Comparison of ENCODE assay signal across 19 cellular contexts in genomic region chr2:99431587-99432275, GRCh38. TPM values are rescaled to one million over a fixed set of nuclear protein-coding genes. Genes with fewer than 3 reads are reported as not detected.
DNase-seq lines count a peak whose midpoint lies in the region; ATAC-seq, FAIRE-seq and TF ChIP-seq lines count a peak whose summit lies in the region.
"Had no signal": no experiment of that assay in that cellular context is flagged by ENCODE, and none has a peak within 500 bp of the region (broad histone marks: within the 10 kb centered on the region; RNA-seq: fewer than 3 reads in every experiment).

No MANE protein-coding gene starts in this region.

- TF ChIP-seq CTCF in osteoblast (IDR thresholded peaks at IDR 0.05; ENCODE audit: extremely low read depth, low read depth, low read length): no peak
- TF ChIP-seq CTCF in CD4-positive, alpha-beta T cell (IDR thresholded peaks at IDR 0.05): no peak

- CTCF ChIA-PET in CD4-positive, alpha-beta T cell (lab: Charles Lee): no interaction called here

- H4K20me1 ChIP-seq in BLaER1: peaks cover 77% of the 10 kb centered on the region
- H4K20me1 ChIP-seq in osteoblast (ENCODE audit: insufficient read depth, low read length): peaks cover 12% of the 10 kb centered on the region

- POLR2A ChIA-PET in CD4-positive, alpha-beta T cell (lab: Charles Lee): interaction anchor here (1.0 kb wide), 1 partner anchor 8 kb away, joined by 3 read pairs; no protein-coding TSS in a partner anchor

- ATAC-seq in CD4-positive, alpha-beta T cell (ENCODE audit: poor library complexity): no peak
- ATAC-seq: foreskin keratinocyte had no signal

- no peak for DNase-seq in GM12892 (ENCODE audit: insufficient read length)
- peak; percentile 24 for DNase-seq in dermis blood vessel endothelial cell
- DNase-seq in osteoblast (ENCODE audit: insufficient read length, low spot score, missing footprints): no peak
- DNase-seq in CD4-positive, alpha-beta T cell: no peak
- DNase-seq in NCI-H2107 (lab: John Stamatoyannopoulos, UW): no peak
- no peak for DNase-seq in NCI-H2081 (lab: John Stamatoyannopoulos, UW)
- DNase-seq: brain microvascular endothelial cell, cortex of kidney, foreskin keratinocyte, hypothalamus, islet precursor cell, NCI-H1105 treated with DMSO at 0.1 percent for 48 hours, NCI-H510A, RPMI8226, T1000 had no signal

- H2AFZ ChIP-seq in osteoblast (ENCODE audit: low read length): no peak overlapping the region

- peaks cover 19% of the 10 kb centered on the region for H3K4me1 Mint-ChIP-seq in CD4-positive, alpha-beta T cell (ENCODE audit: low read depth)

- no peak overlapping the region for H3K27ac Mint-ChIP-seq in CD4-positive, alpha-beta T cell

- H3K9me3 Mint-ChIP-seq in CD4-positive, alpha-beta T cell: no peaks in the 10 kb centered on the region

- no peak overlapping the region for H3K4me3 ChIP-seq in BLaER1
- no peak overlapping the region for H3K4me3 ChIP-seq in osteoblast (ENCODE audit: insufficient read depth, low read length)
- H3K4me3 ChIP-seq: lung, tibial nerve had no signal

- H3K4me1 ChIP-seq in BLaER1 (peaks cover 29% of the 10 kb centered on the region), osteoblast (ENCODE audit: insufficient read depth, low read length) (peaks cover 13% of the 10 kb centered on the region)
- H3K4me1 ChIP-seq: foreskin keratinocyte had no signal

- no peak for TF ChIP-seq POLR2A in GM12892 (IDR thresholded peaks at IDR 0.05; ENCODE audit: low read depth, low read length)

- no peak overlapping the region for H3K4me3 Mint-ChIP-seq in CD4-positive, alpha-beta T cell
- H3K4me3 Mint-ChIP-seq: activated naive CD8-positive, alpha-beta T cell had no signal

- H3K27me3 ChIP-seq in BLaER1 (no peaks in the 10 kb centered on the region), osteoblast (ENCODE audit: insufficient read depth, low read length) (no peaks in the 10 kb centered on the region)
- no peaks in the 10 kb centered on the region for H3K27me3 ChIP-seq in CD4-positive, alpha-beta T cell (ENCODE audit: control insufficient read depth, insufficient read depth, low read length)
- H3K27me3 ChIP-seq: brain microvascular endothelial cell, foreskin keratinocyte, tibial nerve had no signal

- H3K9ac ChIP-seq in BLaER1: no peak overlapping the region; the same call in 1 of the 2 replicates

- FAIRE-seq in GM12892 (lab: Jason Lieb, UNC): peak; percentile 17

- peaks cover 51% of the 10 kb centered on the region for H3K36me3 ChIP-seq in BLaER1
- H3K36me3 ChIP-seq in osteoblast (ENCODE audit: insufficient read depth, low read length): peaks cover 13% of the 10 kb centered on the region

- H3K27ac ChIP-seq in BLaER1: no peak overlapping the region
- peak overlapping the region; percentile 15 for H3K27ac ChIP-seq in osteoblast (ENCODE audit: low read depth, low read length)
- no peak overlapping the region for H3K27ac ChIP-seq in CD4-positive, alpha-beta T cell (ENCODE audit: low read depth, low read length)
- H3K27ac ChIP-seq: brain microvascular endothelial cell, foreskin keratinocyte had no signal

- peaks cover 11% of the 10 kb centered on the region for H3K79me2 ChIP-seq in osteoblast (ENCODE audit: insufficient read depth, low read length)

- H3K36me3 Mint-ChIP-seq in CD4-positive, alpha-beta T cell (ENCODE audit: low read depth): peaks cover 76% of the 10 kb centered on the region

- intact Hi-C loops in CD4-positive, alpha-beta T cell (cut with DNase I, micrococcal nuclease): no loop called here

- H3K9me3 ChIP-seq in BLaER1 (no peaks in the 10 kb centered on the region), osteoblast (ENCODE audit: low read depth, low read length) (no peaks in the 10 kb centered on the region)
- no peaks in the 10 kb centered on the region for H3K9me3 ChIP-seq in CD4-positive, alpha-beta T cell (ENCODE audit: control insufficient read depth, low read length)
- H3K9me3 ChIP-seq: tibial nerve had no signal

- no peaks in the 10 kb centered on the region for H3K27me3 Mint-ChIP-seq in CD4-positive, alpha-beta T cell
- H3K27me3 Mint-ChIP-seq: activated naive CD8-positive, alpha-beta T cell had no signal

- H3K4me2 ChIP-seq in BLaER1 (peak overlapping the region; percentile 58), osteoblast (ENCODE audit: insufficient read depth, low read length) (no peak overlapping the region)

RNA-seq across cellular contexts. Expression of gene REV1, which starts 58.1 kb away (rescaled TPM):
- polyA plus RNA-seq in GM12892 (2012; ENCODE audit: missing spikeins): 28.2 TPM
- total RNA-seq in dermis blood vessel endothelial cell (38.9 and 47.1 TPM in 2 replicates), osteoblast (37.3 and 41.0 TPM in 2 replicates)
- total RNA-seq in CD4-positive, alpha-beta T cell: 10 to 100 TPM; 39.8 TPM
